8 cellular contexts compared by ENCODE assay signal in the genomic region with DNA sequence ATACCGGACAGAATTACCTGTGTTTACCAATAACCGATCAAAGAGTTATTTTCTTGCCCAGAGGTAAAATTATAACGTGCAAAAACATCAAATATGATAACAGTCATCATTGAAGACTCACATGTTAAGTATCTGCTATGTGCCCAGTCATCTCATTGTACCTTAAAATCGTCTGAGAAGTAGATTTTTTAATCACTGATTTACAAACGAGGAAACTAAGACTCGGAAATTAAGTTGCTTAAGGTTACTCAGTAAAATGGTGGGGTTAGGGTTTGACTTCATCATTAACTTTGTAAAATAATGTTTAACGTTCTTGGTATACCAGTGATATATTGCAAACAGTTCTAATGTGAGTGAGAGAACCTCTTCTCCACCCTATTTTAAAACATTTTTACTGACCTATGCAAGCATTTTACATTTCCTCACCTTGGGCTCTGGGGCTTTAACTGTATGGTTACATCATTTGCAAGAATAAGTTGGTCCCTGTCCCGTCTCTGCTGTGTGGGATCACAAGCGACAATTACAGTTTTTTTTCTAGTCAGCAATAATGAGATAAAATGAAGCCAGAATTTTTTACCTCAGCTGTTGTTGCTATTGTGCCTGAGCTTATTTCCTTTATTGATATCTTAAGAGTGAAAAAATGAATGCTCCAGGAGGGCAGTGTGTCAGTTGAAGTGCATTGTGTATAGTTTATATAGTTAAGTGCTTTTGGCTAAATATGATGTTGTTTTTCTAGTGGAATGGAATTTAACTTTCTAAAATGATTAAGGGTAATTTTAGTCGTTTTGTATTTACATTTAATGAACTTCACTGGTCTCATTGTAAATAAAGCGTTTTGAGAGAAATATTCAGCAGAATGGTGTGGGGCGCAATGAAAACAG. TPM values are rescaled to one million over a fixed set of nuclear protein-coding genes. Genes with fewer than 3 reads are reported as not detected.
DNase-seq lines count a peak whose midpoint lies in the region; ATAC-seq and TF ChIP-seq lines count a peak whose summit lies in the region.

No MANE protein-coding gene starts in this region.

- no peak for TF ChIP-seq CTCF in right atrium auricular region (IDR thresholded peaks at IDR 0.05)
- TF ChIP-seq CTCF in stomach (IDR thresholded peaks at IDR 0.05), result no peak

- H3K4me1 Mint-ChIP-seq in activated CD8-positive, alpha-beta T cell treated with anti-CD3 and anti-CD28 coated beads, Interleukin-2, amount 10 ng/mL, durations not matched to agents 7 days and 5 days (ENCODE audit: low read depth), result peaks cover 32% of the 10 kb centered on the region

- CTCF ChIA-PET in activated CD8-positive, alpha-beta T cell treated with anti-CD3 and anti-CD28 coated beads, Interleukin-2, amount 10 ng/mL, durations not matched to agents 7 days and 5 days (lab: Charles Lee), result no interaction called here

- ATAC-seq in Right ventricle myocardium inferior, result no peak
- ATAC-seq in activated CD8-positive, alpha-beta T cell treated with anti-CD3 and anti-CD28 coated beads, Interleukin-2, amount 10 ng/mL, durations not matched to agents 7 days and 5 days, result no peak
- ATAC-seq in HG02884 (IDR thresholded peaks at IDR 0.05; ENCODE audit: unreplicated experiment), result no peak
- ATAC-seq in GM21786 (IDR thresholded peaks at IDR 0.05; ENCODE audit: unreplicated experiment), result no peak

- H3K27ac Mint-ChIP-seq in activated CD8-positive, alpha-beta T cell treated with anti-CD3 and anti-CD28 coated beads, Interleukin-2, amount 10 ng/mL, durations not matched to agents 7 days and 5 days, result peak overlapping the region; percentile 97

- H3K27ac ChIP-seq in right atrium auricular region (peak overlapping the region; percentile 97 to 99), iPS-20b (ENCODE audit: low read length) (no peak overlapping the region), stomach (peak overlapping the region in 4 of 5 donors; percentile 93 to 98 (median 96))

- no peaks in the 10 kb centered on the region for H3K36me3 ChIP-seq in right atrium auricular region
- no peaks in the 10 kb centered on the region for H3K36me3 ChIP-seq in iPS-20b (ENCODE audit: insufficient read depth, low read depth, low read length)
- H3K36me3 ChIP-seq in stomach, result no peaks in the 10 kb centered on the region

- H3K36me3 Mint-ChIP-seq in activated CD8-positive, alpha-beta T cell treated with anti-CD3 and anti-CD28 coated beads, Interleukin-2, amount 10 ng/mL, durations not matched to agents 7 days and 5 days (ENCODE audit: low read depth), result peaks cover 41% of the 10 kb centered on the region

- H3K27me3 Mint-ChIP-seq in activated CD8-positive, alpha-beta T cell treated with anti-CD3 and anti-CD28 coated beads, Interleukin-2, amount 10 ng/mL, durations not matched to agents 7 days and 5 days (ENCODE audit: low read depth), result no peaks in the 10 kb centered on the region

- H3K4me3 ChIP-seq in right atrium auricular region (peak overlapping the region; percentile 66 to 78), iPS-20b (ENCODE audit: low read length) (peak overlapping the region; percentile 98), stomach (peak overlapping the region; percentile 63 to 69 (median 64))

- no peak for TF ChIP-seq EP300 in stomach (IDR thresholded peaks at IDR 0.05)

- peak overlapping the region; percentile 96 for H3K4me3 Mint-ChIP-seq in activated CD8-positive, alpha-beta T cell treated with anti-CD3 and anti-CD28 coated beads, Interleukin-2, amount 10 ng/mL, durations not matched to agents 7 days and 5 days

- H3K4me1 ChIP-seq in right atrium auricular region (peaks cover 0 to 19% of the 10 kb centered on the region in 2 donors), iPS-20b (ENCODE audit: insufficient read depth, low read length) (peaks cover 7% of the 10 kb centered on the region; the same call in 1 of the 2 replicates), stomach (peaks cover 10 to 55% (median 34%) of the 10 kb centered on the region in 4 donors)

- POLR2A ChIA-PET in activated CD8-positive, alpha-beta T cell treated with anti-CD3 and anti-CD28 coated beads, Interleukin-2, amount 10 ng/mL, durations not matched to agents 7 days and 5 days (lab: Charles Lee), result interaction anchor here (0.7 kb wide), 1 partner anchor 18 kb away, joined by 3 read pairs; no protein-coding TSS in a partner anchor

- H3K27me3 ChIP-seq in right atrium auricular region (no peaks in the 10 kb centered on the region), iPS-20b (ENCODE audit: insufficient read depth, low read length) (no peaks in the 10 kb centered on the region), stomach (no peaks in the 10 kb centered on the region)

- H3K9ac ChIP-seq in iPS-20b (ENCODE audit: low read depth, low read length), result peak overlapping the region; percentile 99

- no peak for TF ChIP-seq POLR2A in stomach (IDR thresholded peaks at IDR 0.05)

- no peak for DNase-seq in right atrium auricular region (ENCODE audit: low spot score)
- DNase-seq in Right ventricle myocardium inferior (ENCODE audit: missing footprints), result no peak
- no peak for DNase-seq in activated CD8-positive, alpha-beta T cell treated with anti-CD3 and anti-CD28 coated beads, Interleukin-2, amount 10 ng/mL, durations not matched to agents 7 days and 5 days
- no peak for DNase-seq in stomach
- DNase-seq in iPS-NIHi11 (ENCODE audit: low spot score), result no peak

- intact Hi-C loops in Right ventricle myocardium inferior (cut with DNase I) (loop anchor here (10.0 kb wide), 1 partner anchor 58 kb away; no protein-coding TSS in a partner anchor), stomach (cut with DNase I; ENCODE audit: low total_unique reads) (no loop called here)

- H3K9me3 ChIP-seq in right atrium auricular region (no peaks in the 10 kb centered on the region), iPS-20b (ENCODE audit: insufficient read depth, low read depth, low read length) (no peaks in the 10 kb centered on the region), stomach (no peaks in the 10 kb centered on the region)

- 10 to 12% (median 10%) methylated on average over 12 of the region's 12 CpGs for WGBS in stomach, 5 donors

- H3K9me3 Mint-ChIP-seq in activated CD8-positive, alpha-beta T cell treated with anti-CD3 and anti-CD28 coated beads, Interleukin-2, amount 10 ng/mL, durations not matched to agents 7 days and 5 days (ENCODE audit: insufficient read depth), result no peaks in the 10 kb centered on the region

RNA-seq across cellular contexts. Expression of a gene that starts 2.7 kb away (rescaled TPM):
- total RNA-seq in right atrium auricular region, result 10 to 100 TPM; 18.5 to 24.0 TPM
- total RNA-seq in Right ventricle myocardium inferior, result 23.6 TPM
- 10 to 100 TPM; 29.5 to 32.5 TPM for total RNA-seq in activated CD8-positive, alpha-beta T cell treated with anti-CD3 and anti-CD28 coated beads, Interleukin-2, amount 10 ng/mL, durations not matched to agents 7 days and 5 days
- total RNA-seq in stomach, result 10 to 100 TPM in 4 of 5 donors, 1 to 10 TPM in 1; 8.1 to 41.4 (median 20.9) TPM
- 1 to 10 TPM; 4.5 to 5.2 (median 4.6) TPM for polyA plus RNA-seq in stomach

RNA-seq across cellular contexts. Expression of a gene that starts 45.3 kb away (rescaled TPM):
- total RNA-seq in right atrium auricular region (10 to 100 TPM; 13.9 to 17.8 TPM), Right ventricle myocardium inferior (21.9 TPM), stomach (10 to 100 TPM; 40.3 to 99.1 (median 75.3) TPM)
- total RNA-seq in activated CD8-positive, alpha-beta T cell treated with anti-CD3 and anti-CD28 coated beads, Interleukin-2, amount 10 ng/mL, durations not matched to agents 7 days and 5 days, result 10 to 100 TPM; 77.7 to 79.7 TPM
- polyA plus RNA-seq in stomach, result 10 to 100 TPM; 14.5 to 35.3 (median 25.7) TPM
